ENCODE assay signal across 23 cellular contexts in genomic region chr1:20846461-20847374, GRCh38.
"Had no signal": no experiment of that assay in that cellular context is flagged by ENCODE, and none has a peak within 500 bp of the region (broad histone marks: within the 10 kb centered on the region; RNA-seq: fewer than 3 reads in every experiment).

No MANE protein-coding gene starts in this region.

- ATAC-seq: activated CD4-positive, CD25-positive, alpha-beta regulatory T cell treated with anti-CD3 and anti-CD28 coated beads, Interleukin-2, amount 50 U/mL, for 24 hours; activated CD8-positive, alpha-beta T cell treated with anti-CD3 and anti-CD28 coated beads, Interleukin-2, amount 10 ng/mL, durations not matched to agents 7 days and 5 days; activated naive CD8-positive, alpha-beta T cell treated with anti-CD3 and anti-CD28 coated beads, Interleukin-2, amount 50 U/mL, for 24 hours; body of pancreas; esophagus mucosa; right cardiac atrium; stimulated activated effector memory CD8-positive, alpha-beta T cell treated with anti-CD3 and anti-CD28 coated beads, Interleukin-12 subunit alpha, Interleukin-12 subunit beta, amount 100 ng/mL, for 72 hours had no signal

- H3K4me1 ChIP-seq: body of pancreas, parathyroid adenoma, vagina had no signal

- H3K4me3 ChIP-seq: body of pancreas, skin epidermis, vagina had no signal

- H3K4me1 Mint-ChIP-seq: activated CD4-positive, alpha-beta T cell treated with anti-CD3 and anti-CD28 coated beads, Interleukin-2, amount 10 ng/mL, durations not matched to agents 24 days and 14 days; activated naive CD8-positive, alpha-beta T cell treated with anti-CD3 and anti-CD28 coated beads, Interleukin-2, amount 50 U/mL, for 24 hours; nephron; stimulated activated effector memory CD8-positive, alpha-beta T cell treated with anti-CD3 and anti-CD28 coated beads, Interleukin-12 subunit alpha, Interleukin-12 subunit beta, amount 100 ng/mL, for 72 hours had no signal

- H3K27me3 Mint-ChIP-seq: activated CD4-positive, alpha-beta T cell treated with anti-CD3 and anti-CD28 coated beads, Interleukin-2, amount 10 ng/mL, durations not matched to agents 24 days and 14 days; activated naive CD8-positive, alpha-beta T cell treated with anti-CD3 and anti-CD28 coated beads, Interleukin-2, amount 50 U/mL, for 24 hours; type B pancreatic cell had no signal

- H3K9me3 Mint-ChIP-seq: activated CD4-positive, alpha-beta T cell treated with anti-CD3 and anti-CD28 coated beads, Interleukin-2, amount 10 ng/mL, durations not matched to agents 24 days and 14 days; activated naive CD8-positive, alpha-beta T cell treated with anti-CD3 and anti-CD28 coated beads, Interleukin-2, amount 50 U/mL, for 24 hours; activated T-helper 1 cell treated with anti-CD3 and anti-CD28 coated beads, Interleukin-12 subunit alpha, Interleukin-12 subunit beta, Interleukin-2, Interleukin-4 antibody, amounts not matched to agents 30 ng/mL and 10 ng/mL and 1 ng/mL, durations not matched to agents 14 hours and 24 hours and 36 hours; nephron; stimulated activated effector memory CD8-positive, alpha-beta T cell treated with anti-CD3 and anti-CD28 coated beads, Interleukin-12 subunit alpha, Interleukin-12 subunit beta, amount 100 ng/mL, for 72 hours; type B pancreatic cell had no signal

- H3K27ac Mint-ChIP-seq: activated CD4-positive, alpha-beta T cell treated with anti-CD3 and anti-CD28 coated beads, Interleukin-2, amount 10 ng/mL, durations not matched to agents 24 days and 14 days; activated CD8-positive, alpha-beta T cell treated with anti-CD3 and anti-CD28 coated beads, Interleukin-2, amount 10 ng/mL, durations not matched to agents 7 days and 5 days; activated naive CD8-positive, alpha-beta T cell treated with anti-CD3 and anti-CD28 coated beads, Interleukin-2, amount 50 U/mL, for 24 hours; activated T-helper 1 cell treated with anti-CD3 and anti-CD28 coated beads, Interleukin-12 subunit alpha, Interleukin-12 subunit beta, Interleukin-2, Interleukin-4 antibody, amounts not matched to agents 30 ng/mL and 10 ng/mL and 1 ng/mL, durations not matched to agents 14 hours and 24 hours and 36 hours; nephron; stimulated activated effector memory CD8-positive, alpha-beta T cell treated with anti-CD3 and anti-CD28 coated beads, Interleukin-12 subunit alpha, Interleukin-12 subunit beta, amount 100 ng/mL, for 72 hours; type B pancreatic cell had no signal

- H3K27ac ChIP-seq: body of pancreas, parathyroid adenoma, skin epidermis, vagina had no signal

- H3K4me3 Mint-ChIP-seq: activated CD4-positive, alpha-beta T cell treated with anti-CD3 and anti-CD28 coated beads, Interleukin-2, amount 10 ng/mL, durations not matched to agents 24 days and 14 days; activated CD8-positive, alpha-beta T cell treated with anti-CD3 and anti-CD28 coated beads, Interleukin-2, amount 10 ng/mL, durations not matched to agents 7 days and 5 days; activated naive CD8-positive, alpha-beta T cell treated with anti-CD3 and anti-CD28 coated beads, Interleukin-2, amount 50 U/mL, for 24 hours; activated T-helper 1 cell treated with anti-CD3 and anti-CD28 coated beads, Interleukin-12 subunit alpha, Interleukin-12 subunit beta, Interleukin-2, Interleukin-4 antibody, amounts not matched to agents 30 ng/mL and 10 ng/mL and 1 ng/mL, durations not matched to agents 14 hours and 24 hours and 36 hours; nephron; stimulated activated effector memory CD8-positive, alpha-beta T cell treated with anti-CD3 and anti-CD28 coated beads, Interleukin-12 subunit alpha, Interleukin-12 subunit beta, amount 100 ng/mL, for 72 hours; type B pancreatic cell had no signal

- H3K9me3 ChIP-seq: body of pancreas, vagina had no signal

- DNase-seq: activated CD4-positive, alpha-beta T cell treated with anti-CD3 and anti-CD28 coated beads, Interleukin-2, amount 10 ng/mL, durations not matched to agents 24 days and 14 days; activated CD8-positive, alpha-beta T cell treated with anti-CD3 and anti-CD28 coated beads, Interleukin-2, amount 10 ng/mL, durations not matched to agents 7 days and 5 days; activated gamma-delta T cell; activated naive CD4-positive, alpha-beta T cell treated with anti-CD3 and anti-CD28 coated beads, Interleukin-2, amount 50 U/mL, for 16 hours; activated naive CD8-positive, alpha-beta T cell treated with anti-CD3 and anti-CD28 coated beads, Interleukin-2, amount 50 U/mL, for 24 hours; body of pancreas; effector CD8-positive, alpha-beta T cell; foreskin melanocyte; head of caudate nucleus; hypothalamus; islet precursor cell; left cardiac atrium; right cardiac atrium; stimulated activated CD4-positive, alpha-beta T cell treated with anti-CD3 and anti-CD28 coated beads, Interleukin-2, amount 100 ng/mL, for 24 hours had no signal

- H3K27me3 ChIP-seq: body of pancreas, vagina had no signal
